ENCODE assay signal across 14 cellular contexts in genomic region chr11:110184974-110185597, GRCh38.
DNase-seq lines count a peak whose midpoint lies in the region; FAIRE-seq and TF ChIP-seq lines count a peak whose summit lies in the region.
"Had no signal": no experiment of that assay in that cellular context is flagged by ENCODE, and none has a peak within 500 bp of the region (broad histone marks: within the 10 kb centered on the region; RNA-seq: fewer than 3 reads in every experiment).

No MANE protein-coding gene starts in this region.

- DNase-seq in AG10803 (ENCODE audit: low read depth) (peak; percentile 8), SK-N-SH (no peak), endothelial cell of umbilical vein (ENCODE audit: low read depth, low spot score) (peak; percentile 47), neural progenitor cell (ENCODE audit: low spot score) (no peak), SW480 (ENCODE audit: low spot score) (no peak), thyroid gland (no peak), D721Med (ENCODE audit: insufficient read length, low spot score) (no peak)
- no peak for DNase-seq in activated CD4-positive, alpha-beta T cell treated with anti-CD3 and anti-CD28 coated beads, Interleukin-2, amount 10 ng/mL, durations not matched to agents 24 days and 14 days
- DNase-seq: activated naive CD8-positive, alpha-beta T cell treated with anti-CD3 and anti-CD28 coated beads, Interleukin-2, amount 10 ng/mL, durations not matched to agents 7 days and 5 days; naive B cell; NCI-H2107; upper lobe of left lung had no signal

- FAIRE-seq in endothelial cell of umbilical vein (lab: Jason Lieb, UNC) (peak; percentile 85), D721Med (lab: Jason Lieb, UNC) (no peak)
- FAIRE-seq: GM12891 had no signal

- POLR2A ChIA-PET in SK-N-SH (lab: Yijun Ruan, JAX), result no interaction called here
- POLR2A ChIA-PET in endothelial cell of umbilical vein (lab: Charles Lee), result no interaction called here

- H3K27ac Mint-ChIP-seq in neural progenitor cell, result peak overlapping the region; percentile 3
- H3K27ac Mint-ChIP-seq in activated CD4-positive, alpha-beta T cell treated with anti-CD3 and anti-CD28 coated beads, Interleukin-2, amount 10 ng/mL, durations not matched to agents 24 days and 14 days, result no peak overlapping the region
- H3K27ac Mint-ChIP-seq: activated naive CD8-positive, alpha-beta T cell treated with anti-CD3 and anti-CD28 coated beads, Interleukin-2, amount 10 ng/mL, durations not matched to agents 7 days and 5 days; naive B cell; T-helper 2 cell treated with Interferon-gamma antibody and Interleukin-4, amounts not matched to agents 5 μg/mL and 100 μg/mL, for 36 hours had no signal

- H3K4me2 ChIP-seq in SK-N-SH (peak overlapping the region; percentile 20; the same call in 1 of the 2 replicates), endothelial cell of umbilical vein (ENCODE audit: insufficient read depth, low read length) (no peak overlapping the region), neural progenitor cell (no peak overlapping the region)

- BruUV-seq in endothelial cell of umbilical vein (replicated peaks; lab: Mats Ljungman, UMichigan), result no TSS peak

- H3K27ac ChIP-seq in SK-N-SH (ENCODE audit: low read depth in 2 of 2, low read length in 1 of 2) (no peak overlapping the region), endothelial cell of umbilical vein (ENCODE audit: insufficient read depth, low read depth, low read length) (no peak overlapping the region), neural progenitor cell (no peak overlapping the region), thyroid gland (no peak overlapping the region)

- H4K20me1 ChIP-seq in SK-N-SH (ENCODE audit: insufficient read depth), result no peaks in the 10 kb centered on the region
- no peaks in the 10 kb centered on the region for H4K20me1 ChIP-seq in endothelial cell of umbilical vein (replicated peaks; ENCODE audit: control insufficient read depth, extremely low read depth, insufficient read depth, low read length)
- H4K20me1 ChIP-seq in neural progenitor cell (ENCODE audit: low read depth), result no peaks in the 10 kb centered on the region

- no peaks in the 10 kb centered on the region for H3K36me3 ChIP-seq in SK-N-SH (replicated peaks in 1 of 2; ENCODE audit: control insufficient read depth in 1 of 2, insufficient read depth in 2 of 2, low read length in 1 of 2)
- no peaks in the 10 kb centered on the region for H3K36me3 ChIP-seq in endothelial cell of umbilical vein (ENCODE audit: control insufficient read depth in 2 of 2, extremely low read depth in 1 of 2, insufficient read depth in 2 of 2, low read length in 2 of 2)
- no peaks in the 10 kb centered on the region for H3K36me3 ChIP-seq in neural progenitor cell
- no peaks in the 10 kb centered on the region for H3K36me3 ChIP-seq in thyroid gland
- H3K36me3 ChIP-seq: upper lobe of left lung had no signal

- 51% methylated on average over 5 of the region's 5 CpGs for whole genome bisulfite sequencing in SK-N-SH (ENCODE audit: low lambda C conversion rate)
- WGBS in thyroid gland, 2 donors, result 82 to 89% methylated on average over 5 of the region's 5 CpGs

- no peak overlapping the region for H2AFZ ChIP-seq in SK-N-SH (ENCODE audit: low read depth)
- no peak overlapping the region for H2AFZ ChIP-seq in endothelial cell of umbilical vein (ENCODE audit: low read depth, low read length)
- no peak overlapping the region for H2AFZ ChIP-seq in neural progenitor cell (replicated peaks)

- H3K4me3 Mint-ChIP-seq in neural progenitor cell, result no peak overlapping the region
- no peak overlapping the region for H3K4me3 Mint-ChIP-seq in activated CD4-positive, alpha-beta T cell treated with anti-CD3 and anti-CD28 coated beads, Interleukin-2, amount 10 ng/mL, durations not matched to agents 24 days and 14 days
- H3K4me3 Mint-ChIP-seq: activated naive CD8-positive, alpha-beta T cell treated with anti-CD3 and anti-CD28 coated beads, Interleukin-2, amount 10 ng/mL, durations not matched to agents 7 days and 5 days; naive B cell; T-helper 2 cell treated with Interferon-gamma antibody and Interleukin-4, amounts not matched to agents 5 μg/mL and 100 μg/mL, for 36 hours had no signal

- H3K4me3 ChIP-seq in AG10803 (ENCODE audit: low read length), result no peak overlapping the region
- no peak overlapping the region for H3K4me3 ChIP-seq in SK-N-SH (ENCODE audit: low read depth in 2 of 2, low read length in 1 of 2)
- H3K4me3 ChIP-seq in endothelial cell of umbilical vein (replicated peaks in 1 of 3; ENCODE audit: insufficient read depth in 1 of 3, low read depth in 1 of 3, low read length in 3 of 3), result no peak overlapping the region
- no peak overlapping the region for H3K4me3 ChIP-seq in neural progenitor cell
- H3K4me3 ChIP-seq in thyroid gland (replicated peaks in 1 of 3), result no peak overlapping the region
- H3K4me3 ChIP-seq: upper lobe of left lung had no signal

- no peaks in the 10 kb centered on the region for H3K9me1 ChIP-seq in endothelial cell of umbilical vein (replicated peaks; ENCODE audit: control insufficient read depth, extremely low read depth, insufficient read depth, low read length)

- H3F3A ChIP-seq in SK-N-SH (replicated peaks; ENCODE audit: insufficient read depth) (no peaks in the 10 kb centered on the region), neural progenitor cell (ENCODE audit: low read depth) (no peaks in the 10 kb centered on the region)

- H3K9ac ChIP-seq in SK-N-SH (no peak overlapping the region), endothelial cell of umbilical vein (replicated peaks; ENCODE audit: extremely low read depth, insufficient read depth, low read length) (no peak overlapping the region), neural progenitor cell (no peak overlapping the region)

- intact Hi-C loops in endothelial cell of umbilical vein (cut with micrococcal nuclease), result loop anchor here (2.0 kb wide), 1 partner anchor 24 kb away; no protein-coding TSS in a partner anchor
- intact Hi-C loops in activated CD4-positive, alpha-beta T cell treated with anti-CD3 and anti-CD28 coated beads, Interleukin-2, amount 10 ng/mL, durations not matched to agents 24 days and 14 days (cut with micrococcal nuclease), result no loop called here
- intact Hi-C loops in thyroid gland (cut with DNase I), result no loop called here

- H3K4me1 ChIP-seq in SK-N-SH (ENCODE audit: control insufficient read depth in 1 of 2, insufficient read depth in 2 of 2, low read depth in 1 of 2, low read length in 1 of 2), result no peaks in the 10 kb centered on the region; a peak in 1 of 4 replicates
- peaks cover 11% of the 10 kb centered on the region for H3K4me1 ChIP-seq in endothelial cell of umbilical vein (ENCODE audit: control insufficient read depth, extremely low read depth, insufficient read depth, low read length)
- H3K4me1 ChIP-seq in neural progenitor cell, result peaks cover 4% of the 10 kb centered on the region
- no peaks in the 10 kb centered on the region for H3K4me1 ChIP-seq in thyroid gland
- H3K4me1 ChIP-seq: upper lobe of left lung had no signal

- no peaks in the 10 kb centered on the region for H3K79me2 ChIP-seq in SK-N-SH (ENCODE audit: insufficient read depth)
- H3K79me2 ChIP-seq in endothelial cell of umbilical vein (ENCODE audit: control insufficient read depth, insufficient read depth, low read length), result no peaks in the 10 kb centered on the region
- H3K79me2 ChIP-seq in neural progenitor cell (ENCODE audit: low read depth), result no peaks in the 10 kb centered on the region

- no peak for TF ChIP-seq RAD21 in SK-N-SH (IDR thresholded peaks at IDR 0.05; ENCODE audit: low read length)

- H3K9me3 ChIP-seq in SK-N-SH, result no peaks in the 10 kb centered on the region
- H3K9me3 ChIP-seq in endothelial cell of umbilical vein (replicated peaks; ENCODE audit: control insufficient read depth, insufficient read depth, low read length), result no peaks in the 10 kb centered on the region
- H3K9me3 ChIP-seq in neural progenitor cell (ENCODE audit: low read depth), result no peaks in the 10 kb centered on the region
- H3K9me3 ChIP-seq in thyroid gland, result no peaks in the 10 kb centered on the region
- H3K9me3 ChIP-seq: upper lobe of left lung had no signal

- H3K36me3 Mint-ChIP-seq in neural progenitor cell, result no peaks in the 10 kb centered on the region
- no peaks in the 10 kb centered on the region for H3K36me3 Mint-ChIP-seq in activated CD4-positive, alpha-beta T cell treated with anti-CD3 and anti-CD28 coated beads, Interleukin-2, amount 10 ng/mL, durations not matched to agents 24 days and 14 days (ENCODE audit: low read depth)
- H3K36me3 Mint-ChIP-seq: activated naive CD8-positive, alpha-beta T cell treated with anti-CD3 and anti-CD28 coated beads, Interleukin-2, amount 10 ng/mL, durations not matched to agents 7 days and 5 days; naive B cell had no signal

- H3K27me3 Mint-ChIP-seq in neural progenitor cell (ENCODE audit: insufficient read depth, low read depth), result peaks cover 4% of the 10 kb centered on the region
- peaks cover 13% of the 10 kb centered on the region for H3K27me3 Mint-ChIP-seq in activated CD4-positive, alpha-beta T cell treated with anti-CD3 and anti-CD28 coated beads, Interleukin-2, amount 10 ng/mL, durations not matched to agents 24 days and 14 days

- CTCF ChIA-PET in SK-N-SH (lab: Yijun Ruan, JAX), result interaction anchor here (1.1 to 1.5 kb wide), 3 partner anchors 11 to 16 kb away, joined by 3 to 4 read pairs (median 3); no protein-coding TSS in a partner anchor
- CTCF ChIA-PET in endothelial cell of umbilical vein (lab: Charles Lee), result interaction anchor here (1.2 to 1.7 kb wide), 3 partner anchors 12 to 16 kb away, joined by 3 to 5 read pairs (median 3); no protein-coding TSS in a partner anchor

- dilution Hi-C loops in endothelial cell of umbilical vein (cut with MboI; ENCODE audit: extremely low pct_ligation_motif_present, low sequenced_read_pairs), result no loop called here

- no peak for TF ChIP-seq EP300 in SK-N-SH (IDR thresholded peaks at IDR 0.05; ENCODE audit: borderline replicate concordance in 1 of 2, low read depth in 1 of 2, low read length in 1 of 2)

- TF ChIP-seq POLR2A in endothelial cell of umbilical vein (IDR thresholded peaks at IDR 0.05; ENCODE audit: low read depth, low read length), result no peak
- no peak for TF ChIP-seq POLR2A in thyroid gland (IDR thresholded peaks at IDR 0.05)

- no peaks in the 10 kb centered on the region for H3K9me2 ChIP-seq in SK-N-SH

- H3K9me3 Mint-ChIP-seq in neural progenitor cell, result no peaks in the 10 kb centered on the region
- no peaks in the 10 kb centered on the region for H3K9me3 Mint-ChIP-seq in activated CD4-positive, alpha-beta T cell treated with anti-CD3 and anti-CD28 coated beads, Interleukin-2, amount 10 ng/mL, durations not matched to agents 24 days and 14 days
- H3K9me3 Mint-ChIP-seq: activated naive CD8-positive, alpha-beta T cell treated with anti-CD3 and anti-CD28 coated beads, Interleukin-2, amount 10 ng/mL, durations not matched to agents 7 days and 5 days; naive B cell; T-helper 2 cell treated with Interferon-gamma antibody and Interleukin-4, amounts not matched to agents 5 μg/mL and 100 μg/mL, for 36 hours had no signal

- no peak for TF ChIP-seq CTCF in AG10803 (conservative IDR thresholded peaks at IDR 0.05; ENCODE audit: low read length)
- no peak for TF ChIP-seq CTCF in SK-N-SH (IDR thresholded peaks at IDR 0.05)
- no peak for TF ChIP-seq CTCF in endothelial cell of umbilical vein (IDR thresholded peaks at IDR 0.05; ENCODE audit: extremely low read depth in 1 of 2, insufficient read depth in 1 of 2, low read depth in 1 of 2, low read length in 2 of 2)
- TF ChIP-seq CTCF in neural progenitor cell (IDR thresholded peaks at IDR 0.05), result no peak
- TF ChIP-seq CTCF in thyroid gland (IDR thresholded peaks at IDR 0.05), result no peak
- TF ChIP-seq CTCF in D721Med (IDR thresholded peaks at IDR 0.05; ENCODE audit: insufficient read depth, missing control alignments), result no peak

- peaks cover 23% of the 10 kb centered on the region for H3K4me1 Mint-ChIP-seq in neural progenitor cell
- H3K4me1 Mint-ChIP-seq in activated CD4-positive, alpha-beta T cell treated with anti-CD3 and anti-CD28 coated beads, Interleukin-2, amount 10 ng/mL, durations not matched to agents 24 days and 14 days, result peaks cover 2% of the 10 kb centered on the region
- H3K4me1 Mint-ChIP-seq: activated naive CD8-positive, alpha-beta T cell treated with anti-CD3 and anti-CD28 coated beads, Interleukin-2, amount 10 ng/mL, durations not matched to agents 7 days and 5 days had no signal

- H3K27me3 ChIP-seq in SK-N-SH (ENCODE audit: insufficient read depth) (no peaks in the 10 kb centered on the region), endothelial cell of umbilical vein (ENCODE audit: control insufficient read depth in 2 of 2, insufficient read depth in 2 of 2, low read length in 2 of 2) (no peaks in the 10 kb centered on the region), neural progenitor cell (no peaks in the 10 kb centered on the region), thyroid gland (no peaks in the 10 kb centered on the region)
- H3K27me3 ChIP-seq: upper lobe of left lung had no signal

Comparison
In these comparisons a context has a peak if more than half of its experiments do, and no peak if none do; other contexts are left out.
1. DNase-seq: peak in AG10803 (single experiment) and endothelial cell of umbilical vein (single experiment); none in SK-N-SH (single experiment), neural progenitor cell (single experiment), activated CD4-positive, alpha-beta T cell treated with anti-CD3 and anti-CD28 coated beads, Interleukin-2, amount 10 ng/mL, durations not matched to agents 24 days and 14 days (single experiment), SW480 (single experiment), thyroid gland (0 of 2) and D721Med (single experiment).